In genomic region chr3:178195824-178196223, GRCh38 we compare ENCODE assay signal across 10 cellular contexts.
DNase-seq lines count a peak whose midpoint lies in the region; ATAC-seq and TF ChIP-seq lines count a peak whose summit lies in the region.
"Had no signal": no experiment of that assay in that cellular context is flagged by ENCODE, and none has a peak within 500 bp of the region (broad histone marks: within the 10 kb centered on the region; RNA-seq: fewer than 3 reads in every experiment).

No MANE protein-coding gene starts in this region.

- ATAC-seq in GM21737 (IDR thresholded peaks at IDR 0.05; ENCODE audit: unreplicated experiment) (peak; percentile 68), HG03575 (IDR thresholded peaks at IDR 0.05; ENCODE audit: extremely low read depth, insufficient number of reproducible peaks, low FRiP score, unreplicated experiment) (peak; percentile 81), HG03280 (IDR thresholded peaks at IDR 0.05; ENCODE audit: unreplicated experiment) (no peak)
- ATAC-seq: body of pancreas had no signal

- peak; percentile 55 for DNase-seq in EL
- DNase-seq in fibroblast of villous mesenchyme (ENCODE audit: low read depth), result peak; percentile 40
- no peak for DNase-seq in RKO (ENCODE audit: low spot score)
- no peak for DNase-seq in NCI-H82 treated with DMSO at 0.1 percent for 48 hours (lab: John Stamatoyannopoulos, UW; ENCODE audit: unreplicated experiment)
- no peak for DNase-seq in HUDEP-2 (lab: John Stamatoyannopoulos, UW; ENCODE audit: unreplicated experiment in 76 of 76)
- DNase-seq: body of pancreas, NCI-H1694 had no signal

- TF ChIP-seq CTCF in fibroblast of villous mesenchyme (IDR thresholded peaks at IDR 0.05; ENCODE audit: insufficient read depth, low read depth, low read length), result no peak

- no peak overlapping the region for H3K4me3 ChIP-seq in fibroblast of villous mesenchyme (ENCODE audit: low read depth, low read length)
- H3K4me3 ChIP-seq: body of pancreas had no signal

Comparison
In these comparisons a context has a peak if more than half of its experiments do, and no peak if none do; other contexts are left out.
1. DNase-seq: peak in EL (single experiment) and fibroblast of villous mesenchyme (single experiment); none in RKO (single experiment), NCI-H82 treated with DMSO at 0.1 percent for 48 hours (single experiment) and HUDEP-2 (0 of 76).